ENCODE assay signal across 26 cellular contexts in genomic region chr1:55055084-55055882, GRCh38. TPM values are rescaled to one million over a fixed set of nuclear protein-coding genes. Genes with fewer than 3 reads are reported as not detected.
DNase-seq lines count a peak whose midpoint lies in the region; ATAC-seq and TF ChIP-seq lines count a peak whose summit lies in the region.
"Had no signal": no experiment of that assay in that cellular context is flagged by ENCODE, and none has a peak within 500 bp of the region (broad histone marks: within the 10 kb centered on the region; RNA-seq: fewer than 3 reads in every experiment).

No MANE protein-coding gene starts in this region.

- H3K4me2 ChIP-seq in osteoblast (ENCODE audit: insufficient read depth, low read length), result no peak overlapping the region

- peak; percentile 46 for DNase-seq in activated effector memory CD4-positive, alpha-beta T cell treated with anti-CD3 and anti-CD28 coated beads, Interleukin-2, amount 50 U/mL, for 16 hours
- no peak for DNase-seq in activated effector memory CD4-positive, alpha-beta T cell treated with Interleukin-2 at 50 U/mL for 16 hours
- DNase-seq in fibroblast of the aortic adventitia (ENCODE audit: low read depth) (peak; percentile 16), osteoblast (ENCODE audit: insufficient read length, low spot score, missing footprints) (peak; percentile 62), HUDEP-2 (lab: John Stamatoyannopoulos, UW; ENCODE audit: unreplicated experiment in 76 of 76) (no peak), cortex of kidney (lab: John Stamatoyannopoulos, UW) (no peak), NCI-H82 (lab: John Stamatoyannopoulos, UW) (no peak)
- DNase-seq: 8988T; activated CD4-positive, alpha-beta T cell treated with anti-CD3 and anti-CD28 coated beads, Interleukin-2, amount 10 ng/mL, durations not matched to agents 24 days and 14 days; activated naive CD4-positive, alpha-beta T cell treated with anti-CD3 and anti-CD28 coated beads, Interleukin-2, amount 10 ng/mL, durations not matched to agents 7 days and 5 days; activated T-cell treated with anti-CD3 and anti-CD28 coated beads, Interleukin-2, amount 50 U/mL, for 72 hours; CD8-positive, alpha-beta memory T cell; GDM1; Karpas-422; MV-4-11; NCI-H1694; NCI-H526 treated with DMSO at 0.1 percent for 48 hours; stimulated activated naive CD8-positive, alpha-beta T cell treated with anti-CD3 and anti-CD28 coated beads, Interleukin-15, Interleukin-2, amounts not matched to agents 100 U/mL and 50 U/mL, for 24 hours had no signal

- no peaks in the 10 kb centered on the region for H3K79me2 ChIP-seq in osteoblast (ENCODE audit: insufficient read depth, low read length)
- H3K79me2 ChIP-seq: parathyroid adenoma had no signal

- H3K4me3 ChIP-seq in fibroblast of the aortic adventitia (ENCODE audit: low read depth, low read length), result no peak overlapping the region
- H3K4me3 ChIP-seq in osteoblast (ENCODE audit: insufficient read depth, low read length), result no peak overlapping the region
- H3K4me3 ChIP-seq: tibial artery had no signal

- no peak for ATAC-seq in GM19463 (IDR thresholded peaks at IDR 0.05; ENCODE audit: unreplicated experiment)
- ATAC-seq: activated T-cell treated with anti-CD3 and anti-CD28 coated beads, Interleukin-2, amount 50 U/mL, for 72 hours; natural killer cell treated with Interleukin-12 subunit alpha and Interleukin-12 subunit beta and Interleukin-15 and Interleukin-18, amount 100 ng/mL, for 72 hours; sciatic nerve; stimulated activated naive CD8-positive, alpha-beta T cell treated with anti-CD3 and anti-CD28 coated beads, Interleukin-15, Interleukin-2, amounts not matched to agents 100 U/mL and 50 U/mL, for 24 hours had no signal

- H3K4me1 ChIP-seq in osteoblast (ENCODE audit: insufficient read depth, low read length), result no peaks in the 10 kb centered on the region
- H3K4me1 ChIP-seq: parathyroid adenoma, tibial artery had no signal

- H3K27ac ChIP-seq in osteoblast (ENCODE audit: low read depth, low read length), result no peak overlapping the region
- H3K27ac ChIP-seq: parathyroid adenoma, tibial artery had no signal

- no peaks in the 10 kb centered on the region for H3K36me3 ChIP-seq in osteoblast (ENCODE audit: insufficient read depth, low read length)
- H3K36me3 ChIP-seq: tibial artery had no signal

- no peak for TF ChIP-seq CTCF in fibroblast of the aortic adventitia (IDR thresholded peaks at IDR 0.05; ENCODE audit: insufficient read depth, low read length)
- TF ChIP-seq CTCF in osteoblast (IDR thresholded peaks at IDR 0.05; ENCODE audit: extremely low read depth, low read depth, low read length), result no peak

- H3K27me3 ChIP-seq in osteoblast (ENCODE audit: insufficient read depth, low read length), result peaks cover 10% of the 10 kb centered on the region
- H3K27me3 ChIP-seq: tibial artery had no signal

- H3K9me3 ChIP-seq in osteoblast (ENCODE audit: low read depth, low read length), result no peaks in the 10 kb centered on the region
- H3K9me3 ChIP-seq: tibial artery had no signal

- no peaks in the 10 kb centered on the region for H4K20me1 ChIP-seq in osteoblast (ENCODE audit: insufficient read depth, low read length)

- no peak overlapping the region for H2AFZ ChIP-seq in osteoblast (ENCODE audit: low read length)
- H2AFZ ChIP-seq: parathyroid adenoma had no signal

RNA-seq across cellular contexts. Expression of gene PCSK9, which starts 15.9 kb away (rescaled TPM):
- 1.1 and 2.5 TPM in 2 replicates for total RNA-seq in fibroblast of the aortic adventitia (ENCODE audit: low replicate concordance)
- total RNA-seq in osteoblast, result 3.5 and 6.5 TPM in 2 replicates
- total RNA-seq: activated CD4-positive, alpha-beta T cell treated with anti-CD3 and anti-CD28 coated beads, Interleukin-2, amount 10 ng/mL, durations not matched to agents 24 days and 14 days; activated T-cell treated with anti-CD3 and anti-CD28 coated beads, Interleukin-2, amount 50 U/mL, for 72 hours; cardiac septum; CD8-positive, alpha-beta memory T cell; natural killer cell treated with Interleukin-12 subunit alpha and Interleukin-12 subunit beta and Interleukin-15 and Interleukin-18, amount 100 ng/mL, for 72 hours; RPMI7951 had no signal

RNA-seq across cellular contexts. Expression of gene BSND, which starts 56.5 kb away (rescaled TPM):
- not detected in 2 replicates for total RNA-seq in fibroblast of the aortic adventitia (ENCODE audit: low replicate concordance)
- not detected in 2 replicates for total RNA-seq in osteoblast
- total RNA-seq: activated CD4-positive, alpha-beta T cell treated with anti-CD3 and anti-CD28 coated beads, Interleukin-2, amount 10 ng/mL, durations not matched to agents 24 days and 14 days; activated T-cell treated with anti-CD3 and anti-CD28 coated beads, Interleukin-2, amount 50 U/mL, for 72 hours; cardiac septum; CD8-positive, alpha-beta memory T cell; dermis microvascular lymphatic vessel endothelial cell; natural killer cell treated with Interleukin-12 subunit alpha and Interleukin-12 subunit beta and Interleukin-15 and Interleukin-18, amount 100 ng/mL, for 72 hours; RPMI7951; sciatic nerve had no signal

Comparison
In these comparisons a context has a peak if more than half of its experiments do, and no peak if none do; other contexts are left out.
1. DNase-seq: peak in activated effector memory CD4-positive, alpha-beta T cell treated with anti-CD3 and anti-CD28 coated beads, Interleukin-2, amount 50 U/mL, for 16 hours (single experiment), fibroblast of the aortic adventitia (single experiment) and osteoblast (single experiment); none in activated effector memory CD4-positive, alpha-beta T cell treated with Interleukin-2 at 50 U/mL for 16 hours (single experiment), HUDEP-2 (0 of 76), cortex of kidney (single experiment) and NCI-H82 (single experiment).